Comparison of ENCODE assay signal across 12 cellular contexts in genomic region chr7:128962837-128963236, GRCh38. TPM values are rescaled to one million over a fixed set of nuclear protein-coding genes. Genes with fewer than 3 reads are reported as not detected.
DNase-seq lines count a peak whose midpoint lies in the region; ATAC-seq, FAIRE-seq and TF ChIP-seq lines count a peak whose summit lies in the region.
"Had no signal": no experiment of that assay in that cellular context is flagged by ENCODE, and none has a peak within 500 bp of the region (broad histone marks: within the 10 kb centered on the region; RNA-seq: fewer than 3 reads in every experiment).

No MANE protein-coding gene starts in this region.

- peaks cover 35% of the 10 kb centered on the region for H3K36me3 ChIP-seq in CD8-positive, alpha-beta T cell (ENCODE audit: insufficient read depth, low read length)
- H3K36me3 ChIP-seq in keratinocyte (ENCODE audit: control insufficient read depth in 2 of 2, extremely low read depth in 1 of 2, insufficient read depth in 2 of 2, low read length in 2 of 2) = peaks cover 6 to 26% of the 10 kb centered on the region in 2 experiments

- H4K20me1 ChIP-seq in keratinocyte (ENCODE audit: control insufficient read depth, extremely low read depth, insufficient read depth, low read length) = no peaks in the 10 kb centered on the region

- no peak for TF ChIP-seq CTCF in CD8-positive, alpha-beta T cell (IDR thresholded peaks at IDR 0.05)
- no peak for TF ChIP-seq CTCF in keratinocyte (optimal IDR thresholded peaks at IDR 0.05 in 1 of 3, IDR thresholded peaks at IDR 0.05 in 1 of 3, conservative IDR thresholded peaks at IDR 0.05 in 1 of 3; ENCODE audit: extremely low read depth in 1 of 3, insufficient read depth in 2 of 3, low read length in 3 of 3)

- CTCF ChIA-PET in CD8-positive, alpha-beta T cell (lab: Charles Lee) = interaction anchor here (1.5 kb wide), 1 partner anchor 128 kb away, joined by 3 read pairs; no protein-coding TSS in a partner anchor

- H3K4me3 Mint-ChIP-seq in CD8-positive, alpha-beta T cell = no peak overlapping the region

- H2AFZ ChIP-seq in keratinocyte (ENCODE audit: control insufficient read depth, low read length) = no peak overlapping the region

- H3K27ac Mint-ChIP-seq in CD8-positive, alpha-beta T cell = peak overlapping the region; percentile 10

- POLR2A ChIA-PET in CD8-positive, alpha-beta T cell (lab: Charles Lee) = interaction anchor here (0.7 kb wide), 1 partner anchor 1146 kb away, joined by 4 read pairs; no protein-coding TSS in a partner anchor

- no peak for FAIRE-seq in keratinocyte (lab: Jason Lieb, UNC)

- no peaks in the 10 kb centered on the region for H3K79me2 ChIP-seq in keratinocyte (ENCODE audit: control insufficient read depth, insufficient read depth, low read length)

- H3K4me1 ChIP-seq in CD8-positive, alpha-beta T cell (ENCODE audit: insufficient read depth, low read length) = no peaks in the 10 kb centered on the region
- H3K4me1 ChIP-seq in keratinocyte (ENCODE audit: control insufficient read depth, extremely low read depth, insufficient read depth, low read length) = peaks cover 28% of the 10 kb centered on the region

- no peaks in the 10 kb centered on the region for H3K27me3 Mint-ChIP-seq in CD8-positive, alpha-beta T cell (ENCODE audit: low read depth)

- no peaks in the 10 kb centered on the region for H3K9me1 ChIP-seq in keratinocyte (ENCODE audit: control insufficient read depth, extremely low read depth, insufficient read depth, low read length)

- no peak for ATAC-seq in CD8-positive, alpha-beta T cell
- ATAC-seq in GM21447 (IDR thresholded peaks at IDR 0.05; ENCODE audit: unreplicated experiment) (peak; percentile 13), HG03469 (IDR thresholded peaks at IDR 0.05; ENCODE audit: unreplicated experiment) (peak; percentile 11), GM19397 (IDR thresholded peaks at IDR 0.05; ENCODE audit: unreplicated experiment) (no peak), HG03159 (IDR thresholded peaks at IDR 0.05; ENCODE audit: unreplicated experiment) (no peak), GM19455 (IDR thresholded peaks at IDR 0.05; ENCODE audit: unreplicated experiment) (no peak)

- dilution Hi-C loops in keratinocyte (cut with MboI; ENCODE audit: extremely low pct_ligation_motif_present, low sequenced_read_pairs) = no loop called here

- peaks cover 84% of the 10 kb centered on the region for H3K36me3 Mint-ChIP-seq in CD8-positive, alpha-beta T cell

- H3K27me3 ChIP-seq in CD8-positive, alpha-beta T cell (ENCODE audit: insufficient read depth, low read length) = no peaks in the 10 kb centered on the region
- no peaks in the 10 kb centered on the region for H3K27me3 ChIP-seq in keratinocyte (ENCODE audit: control insufficient read depth, extremely low read depth, insufficient read depth, low read length)
- H3K27me3 ChIP-seq: adrenal gland had no signal

- intact Hi-C loops in CD8-positive, alpha-beta T cell (cut with DNase I, micrococcal nuclease) = loop anchor here in 1 of 2 experiments (10.0 kb wide), 1 partner anchor 132 kb away; no protein-coding TSS in a partner anchor

- H3K9me3 Mint-ChIP-seq in CD8-positive, alpha-beta T cell = no peaks in the 10 kb centered on the region

- H3K9me3 ChIP-seq in CD8-positive, alpha-beta T cell (ENCODE audit: low read length) = no peaks in the 10 kb centered on the region
- H3K9me3 ChIP-seq in keratinocyte (ENCODE audit: control insufficient read depth, low read depth, low read length) = no peaks in the 10 kb centered on the region
- H3K9me3 ChIP-seq: adrenal gland had no signal

- H3K4me2 ChIP-seq in keratinocyte (ENCODE audit: control insufficient read depth, extremely low read depth, insufficient read depth, low read depth, low read length) = peak overlapping the region; percentile 74

- no peak for DNase-seq in CD8-positive, alpha-beta T cell
- DNase-seq in keratinocyte (ENCODE audit: low read depth, low spot score) (peak; percentile 38), cerebellum (ENCODE audit: low spot score) (no peak)
- DNase-seq: adrenal gland, NCI-H524 treated with DMSO at 0.1 percent for 48 hours, substantia nigra had no signal

- no peaks in the 10 kb centered on the region for H3K4me1 Mint-ChIP-seq in CD8-positive, alpha-beta T cell (ENCODE audit: low read depth)

- peak overlapping the region; percentile 24 for H3K9ac ChIP-seq in keratinocyte (ENCODE audit: control insufficient read depth, extremely low read depth, insufficient read depth, low read length)

- H3K4me3 ChIP-seq in CD8-positive, alpha-beta T cell (ENCODE audit: low read depth, low read length) = no peak overlapping the region
- peak overlapping the region in 2 of 3 experiments; percentile 27 to 43 for H3K4me3 ChIP-seq in keratinocyte (ENCODE audit: control insufficient read depth in 2 of 3, extremely low read depth in 1 of 3, insufficient read depth in 2 of 3, low read depth in 1 of 3, low read length in 3 of 3)
- H3K4me3 ChIP-seq: adrenal gland, lung had no signal

- H3K27ac ChIP-seq in CD8-positive, alpha-beta T cell (ENCODE audit: low read depth, low read length) = no peak overlapping the region
- peak overlapping the region; percentile 98 for H3K27ac ChIP-seq in keratinocyte (ENCODE audit: control insufficient read depth, insufficient read depth, low read length)
- H3K27ac ChIP-seq: adrenal gland had no signal

RNA-seq across cellular contexts. Expression of gene IRF5, which starts 25.1 kb away (rescaled TPM):
- total RNA-seq in CD8-positive, alpha-beta T cell = under 1 TPM; 0.61 to 0.79 TPM
- 0.78 to 1.5 TPM (median 0.88 TPM) in 3 replicates for polyA plus RNA-seq in keratinocyte
- 0.61 TPM for polyA plus RNA-seq in keratinocyte (2011; ENCODE audit: low read depth)
- polyA plus RNA-seq in keratinocyte (2011; cell fraction: cytosol; rRNA removed) = 0.71 and 1.0 TPM in 2 replicates
- polyA plus RNA-seq in keratinocyte (2011; cell fraction: nucleus; rRNA removed) = 4.2 and 4.8 TPM in 2 replicates
- 0.55 and 4.5 TPM in 2 replicates for polyA plus RNA-seq in keratinocyte (2012; ENCODE audit: low replicate concordance)
- polyA minus RNA-seq in keratinocyte = 0.64 to 2.4 TPM (median 2.1 TPM) in 3 replicates
- 2.1 TPM for polyA minus RNA-seq in keratinocyte (2011; cell fraction: cytosol; rRNA and poly(A)+ RNA removed)
- polyA minus RNA-seq in keratinocyte (2011; cell fraction: nucleus; rRNA and poly(A)+ RNA removed) = 1.2 and 1.6 TPM in 2 replicates
- total RNA-seq in cerebellum = 2.5 TPM

RNA-seq across cellular contexts. Expression of gene KCP, which starts 52.3 kb away (rescaled TPM):
- total RNA-seq in CD8-positive, alpha-beta T cell = under 1 TPM; 0.19 to 0.43 TPM
- 0.03 to 0.17 TPM in 2 of 3 replicates, not detected in the other for polyA plus RNA-seq in keratinocyte
- not detected for polyA plus RNA-seq in keratinocyte (2011; ENCODE audit: low read depth)
- polyA plus RNA-seq in keratinocyte (2011; cell fraction: cytosol; rRNA removed) = 0.04 and 0.08 TPM in 2 replicates
- polyA plus RNA-seq in keratinocyte (2011; cell fraction: nucleus; rRNA removed) = 0.25 and 0.28 TPM in 2 replicates
- 0.14 and 0.17 TPM in 2 replicates for polyA plus RNA-seq in keratinocyte (2012; ENCODE audit: low replicate concordance)
- 0.13 TPM in 1 of 3 replicates, not detected in the others for polyA minus RNA-seq in keratinocyte
- not detected for polyA minus RNA-seq in keratinocyte (2011; cell fraction: cytosol; rRNA and poly(A)+ RNA removed)
- not detected in 2 replicates for polyA minus RNA-seq in keratinocyte (2011; cell fraction: nucleus; rRNA and poly(A)+ RNA removed)
- 3.4 TPM for total RNA-seq in cerebellum

Comparison
In these comparisons a context has a peak if more than half of its experiments do, and no peak if none do; other contexts are left out.
1. ATAC-seq: peak in GM21447 (single experiment) and HG03469 (single experiment); none in CD8-positive, alpha-beta T cell (single experiment), GM19397 (single experiment), HG03159 (single experiment) and GM19455 (single experiment).